ENCODE assay signal across 8 cellular contexts in genomic region chr19:45001087-45001739, GRCh38. TPM values are rescaled to one million over a fixed set of nuclear protein-coding genes. Genes with fewer than 3 reads are reported as not detected.
DNase-seq lines count a peak whose midpoint lies in the region.

RELB (plus strand) TSS chr19:45001464; CDS start chr19:45001580, 116 bp downstream.

- H3K27ac Mint-ChIP-seq in activated naive CD4-positive, alpha-beta T cell treated with anti-CD3 and anti-CD28 coated beads, Interleukin-2, amount 10 ng/mL, durations not matched to agents 7 days and 5 days: peak within 1 kb of the TSS; percentile 100

- in situ Hi-C loops in G401 (cut with HindIII; ENCODE audit: low sequenced_read_pairs): no loop called here

- H3K4me3 Mint-ChIP-seq in activated naive CD4-positive, alpha-beta T cell treated with anti-CD3 and anti-CD28 coated beads, Interleukin-2, amount 10 ng/mL, durations not matched to agents 7 days and 5 days: peak within 1 kb of the TSS; percentile 96

- H3K36me3 ChIP-seq in H7 (replicated peaks; ENCODE audit: control insufficient read depth, insufficient read depth, low read length): no peaks in the 10 kb centered on the region

- no peaks in the 10 kb centered on the region; the same call in 1 of the 2 replicates for H3K27me3 ChIP-seq in H7 (ENCODE audit: control insufficient read depth, insufficient read depth, low read length)

- H3K4me3 ChIP-seq in H7 (ENCODE audit: insufficient read depth, low read depth, low read length): peak within 1 kb of the TSS; percentile 67

- H3K36me3 Mint-ChIP-seq in activated naive CD4-positive, alpha-beta T cell treated with anti-CD3 and anti-CD28 coated beads, Interleukin-2, amount 10 ng/mL, durations not matched to agents 7 days and 5 days: peaks cover 5% of the 10 kb centered on the region

- no peaks in the 10 kb centered on the region for H3K9me3 Mint-ChIP-seq in activated naive CD4-positive, alpha-beta T cell treated with anti-CD3 and anti-CD28 coated beads, Interleukin-2, amount 10 ng/mL, durations not matched to agents 7 days and 5 days

- DNase-seq in G401 (ENCODE audit: low spot score) (peak; percentile 75), H7 (peak; percentile 100), M059J (ENCODE audit: low read depth) (peak; percentile 85), SK-N-DZ (ENCODE audit: low spot score) (peak; percentile 76), germinal center (ENCODE audit: low spot score) (peak; percentile 99), nucleus accumbens (lab: John Stamatoyannopoulos, UW) (peak in 54 of 56 donors; percentile 26 to 96 (median 76)), superior temporal gyrus (ENCODE audit: extremely low spot score) (peak; percentile 85)
- peak; percentile 94 for DNase-seq in activated naive CD4-positive, alpha-beta T cell treated with anti-CD3 and anti-CD28 coated beads, Interleukin-2, amount 10 ng/mL, durations not matched to agents 7 days and 5 days

- peaks cover 14% of the 10 kb centered on the region for H3K4me1 Mint-ChIP-seq in activated naive CD4-positive, alpha-beta T cell treated with anti-CD3 and anti-CD28 coated beads, Interleukin-2, amount 10 ng/mL, durations not matched to agents 7 days and 5 days

- no peaks in the 10 kb centered on the region for H3K27me3 Mint-ChIP-seq in activated naive CD4-positive, alpha-beta T cell treated with anti-CD3 and anti-CD28 coated beads, Interleukin-2, amount 10 ng/mL, durations not matched to agents 7 days and 5 days

- CTCF ChIA-PET in activated naive CD4-positive, alpha-beta T cell treated with anti-CD3 and anti-CD28 coated beads, Interleukin-2, amount 10 ng/mL, durations not matched to agents 7 days and 5 days (lab: Charles Lee): interaction anchor here (0.9 to 1.1 kb wide), 4 partner anchors 12 to 58 kb away, joined by 3 read pairs; no protein-coding TSS in a partner anchor

RNA-seq across cellular contexts. Expression of gene RELB, which starts in this region (rescaled TPM):
- 12.7 and 16.6 TPM in 2 replicates for total RNA-seq in G401 (2014; rRNA removed; shearing (Covaris generic))
- total RNA-seq in H7 (2014; rRNA removed; shearing (Covaris generic)): 2.7 and 4.1 TPM in 2 replicates
- 3.3 and 4.9 TPM in 2 replicates for total RNA-seq in M059J (2014; rRNA removed; shearing (Covaris generic))
- polyA plus RNA-seq in SK-N-DZ (2014; cell fraction: cytosol; rRNA removed): 0.87 and 1.2 TPM in 2 replicates
- polyA plus RNA-seq in SK-N-DZ (2014; cell fraction: nucleus; rRNA removed): 0.17 and 0.47 TPM in 2 replicates

Comparison
In these comparisons a context has a peak if more than half of its experiments do, and no peak if none do; other contexts are left out.
1. Peak in every context shown above with its lines: DNase-seq and H3K4me3 ChIP-seq.